ENCODE assay signal across 18 cellular contexts in genomic region chr10:5964736-5965135, GRCh38. TPM values are rescaled to one million over a fixed set of nuclear protein-coding genes. Genes with fewer than 3 reads are reported as not detected.
DNase-seq lines count a peak whose midpoint lies in the region; ATAC-seq, FAIRE-seq and TF ChIP-seq lines count a peak whose summit lies in the region.
"Had no signal": no experiment of that assay in that cellular context is flagged by ENCODE, and none has a peak within 500 bp of the region (broad histone marks: within the 10 kb centered on the region; RNA-seq: fewer than 3 reads in every experiment).

No MANE protein-coding gene starts in this region.

- no peaks in the 10 kb centered on the region for H3K4me1 Mint-ChIP-seq in MCF 10A (ENCODE audit: insufficient read depth, unreplicated experiment)
- peaks cover 0 to 5% (median 1%) of the 10 kb centered on the region in 4 donors for H3K4me1 Mint-ChIP-seq in naive thymus-derived CD8-positive, alpha-beta T cell

- CTCF ChIA-PET in MCF 10A (lab: Yijun Ruan, JAX) (interaction anchor here (0.6 kb wide), 1 partner anchor 145 kb away, joined by 3 read pairs; no protein-coding TSS in a partner anchor), K562 (lab: Yijun Ruan, JAX; ENCODE audit: low intra/inter-chr PET ratio) (no interaction called here)

- H2BK120ac ChIP-seq in neuronal stem cell (ENCODE audit: low read depth, low read length): no peak overlapping the region

- TF ChIP-seq POLR2A in breast epithelium (IDR thresholded peaks at IDR 0.05) (no peak), K562 (conservative IDR thresholded peaks at IDR 0.05) (no peak), testis (IDR thresholded peaks at IDR 0.05) (no peak)

- no peaks in the 10 kb centered on the region for H3K9me3 Mint-ChIP-seq in MCF 10A (ENCODE audit: unreplicated experiment)
- H3K9me3 Mint-ChIP-seq in naive thymus-derived CD8-positive, alpha-beta T cell: no peaks in the 10 kb centered on the region
- H3K9me3 Mint-ChIP-seq: CD8-positive, alpha-beta memory T cell had no signal

- no peak overlapping the region for H2AK5ac ChIP-seq in neuronal stem cell (ENCODE audit: low read depth, low read length)

- no peak overlapping the region for H3K27ac Mint-ChIP-seq in MCF 10A (ENCODE audit: low read depth, unreplicated experiment)
- no peak overlapping the region for H3K27ac Mint-ChIP-seq in naive thymus-derived CD8-positive, alpha-beta T cell
- H3K27ac Mint-ChIP-seq: CD8-positive, alpha-beta memory T cell had no signal

- BruUV-seq in MCF 10A (replicated peaks; lab: Mats Ljungman, UMichigan): no TSS peak
- no TSS peak for BruUV-seq in K562 (replicated peaks; lab: Mats Ljungman, UMichigan)

- POLR2A ChIA-PET in MCF 10A (lab: Yijun Ruan, JAX) (interaction anchor here (0.7 kb wide), 1 partner anchor 12 kb away, joined by 3 read pairs; no protein-coding TSS in a partner anchor), K562 (lab: Yijun Ruan, JAX) (interaction anchor here (0.7 kb wide), 2 partner anchors 12 to 13 kb away, joined by 4 read pairs; partner anchors contain the start of gene IL15RA)
- POLR2A ChIA-PET in naive thymus-derived CD8-positive, alpha-beta T cell (lab: Charles Lee): no interaction called here

- no peak for TF ChIP-seq EP300 in K562 (IDR thresholded peaks at IDR 0.05; ENCODE audit: low read length)

- no peak overlapping the region for H3K14ac ChIP-seq in neuronal stem cell (ENCODE audit: low read length)

- no peak overlapping the region for H2BK12ac ChIP-seq in neuronal stem cell (ENCODE audit: low read length)

- H3K18ac ChIP-seq in neuronal stem cell (ENCODE audit: low read length): peak overlapping the region; percentile 41

- H3K27ac ChIP-seq in breast epithelium: no peak overlapping the region
- no peak overlapping the region for H3K27ac ChIP-seq in K562 (ENCODE audit: extremely low read depth, low read depth, low read length)
- H3K27ac ChIP-seq in neuronal stem cell (replicated peaks; ENCODE audit: low read length): no peak overlapping the region
- no peak overlapping the region for H3K27ac ChIP-seq in testis
- H3K27ac ChIP-seq: 22Rv1, BLaER1 had no signal

- no peak overlapping the region for H2BK15ac ChIP-seq in neuronal stem cell (ENCODE audit: low read length)

- intact Hi-C loops in breast epithelium (cut with DNase I; ENCODE audit: low total_unique reads) (loop anchor here (5.0 kb wide), 1 partner anchor 1448 kb away; the partner anchor contains the start of gene SFMBT2), MCF 10A (cut with micrococcal nuclease) (no loop called here), K562 (cut with micrococcal nuclease) (no loop called here), testis (cut with DNase I; ENCODE audit: low total_unique reads) (no loop called here)

- peaks cover 6% of the 10 kb centered on the region; the same call in 2 of the 3 replicates for H3K79me2 ChIP-seq in K562 (ENCODE audit: control insufficient read depth, insufficient read depth, low read length)

- H3K4me1 ChIP-seq in breast epithelium (no peaks in the 10 kb centered on the region), K562 (replicated peaks in 1 of 2; ENCODE audit: control insufficient read depth in 2 of 2, insufficient read depth in 2 of 2, low read length in 2 of 2) (peaks cover 7 to 21% of the 10 kb centered on the region in 2 experiments; a peak in 4 of 5 replicates), neuronal stem cell (ENCODE audit: control insufficient read depth in 2 of 2, insufficient read depth in 1 of 2, low read depth in 1 of 2, low read length in 2 of 2) (peaks cover 2 to 3% of the 10 kb centered on the region in 2 donors), testis (peaks cover 5% of the 10 kb centered on the region)
- H3K4me1 ChIP-seq: BLaER1 had no signal

- H3K36me3 ChIP-seq in breast epithelium (no peaks in the 10 kb centered on the region), K562 (ENCODE audit: control insufficient read depth, insufficient read depth, low read length) (peaks cover 16% of the 10 kb centered on the region; the same call in 2 of the 3 replicates), neuronal stem cell (replicated peaks in 1 of 2; ENCODE audit: control insufficient read depth in 2 of 2, insufficient read depth in 2 of 2, low read length in 2 of 2) (no peaks in the 10 kb centered on the region), testis (ENCODE audit: low read depth, missing control alignments) (no peaks in the 10 kb centered on the region)

- H3K27me3 ChIP-seq in breast epithelium (no peaks in the 10 kb centered on the region), K562 (ENCODE audit: control insufficient read depth in 2 of 2, insufficient read depth in 2 of 2, low read length in 2 of 2) (no peaks in the 10 kb centered on the region), neuronal stem cell (ENCODE audit: control insufficient read depth in 3 of 3, insufficient read depth in 3 of 3, low read depth in 1 of 3, low read length in 3 of 3) (peaks cover 0 to 23% (median 0%) of the 10 kb centered on the region in 3 experiments), testis (no peaks in the 10 kb centered on the region)
- H3K27me3 ChIP-seq: BLaER1 had no signal

- H3K4me2 ChIP-seq in K562 (ENCODE audit: insufficient read depth, low read length): no peak overlapping the region
- H3K4me2 ChIP-seq in neuronal stem cell (ENCODE audit: insufficient read depth, low read length, poor library complexity, severe bottlenecking): no peak overlapping the region
- H3K4me2 ChIP-seq: BLaER1 had no signal

- TF ChIP-seq RAD21 in K562 (CRISPR knock-in tag; conservative IDR thresholded peaks at IDR 0.05 in 1 of 2, IDR thresholded peaks at IDR 0.05 in 1 of 2): no peak

- ATAC-seq in K562: peak; percentile 13; the same call in 1 of the 3 replicates
- no peak for ATAC-seq in left lobe of liver
- ATAC-seq in naive thymus-derived CD8-positive, alpha-beta T cell: no peak
- no peak for ATAC-seq in esophagus mucosa
- ATAC-seq: Panc1 had no signal

- H2BK5ac ChIP-seq in neuronal stem cell (ENCODE audit: low read length): no peak overlapping the region

- H3K36me3 Mint-ChIP-seq in MCF 10A (ENCODE audit: insufficient read depth, unreplicated experiment): peaks cover 4% of the 10 kb centered on the region
- H3K36me3 Mint-ChIP-seq in naive thymus-derived CD8-positive, alpha-beta T cell: peaks cover 0 to 20% (median 2%) of the 10 kb centered on the region in 3 donors

- no peak overlapping the region for H3K23ac ChIP-seq in neuronal stem cell (ENCODE audit: low read depth, low read length, poor library complexity)

- no peak overlapping the region for H3K4ac ChIP-seq in neuronal stem cell (ENCODE audit: low read length)

- no peaks in the 10 kb centered on the region for H3K79me1 ChIP-seq in neuronal stem cell (ENCODE audit: low read depth, low read length)

- WGBS in K562 (ENCODE audit: insufficient coverage, low coverage, missing lambda C conversion rate): 61% methylated on average over 13 of the region's 13 CpGs
- no CpG with 5 or more reads among the region's 13 CpGs for WGBS in neuronal stem cell (ENCODE audit: extremely low coverage in 2 of 2, insufficient read length in 2 of 2, insufficient replicate concordance in 1 of 2), 2 donors
- 89 to 95% methylated on average over 4 to 13 of the region's 13 CpGs for WGBS in testis, 2 donors

- H2AFZ ChIP-seq in K562 (ENCODE audit: low read depth, low read length) (no peak overlapping the region), neuronal stem cell (ENCODE audit: low read length) (peak overlapping the region; percentile 11)

- in situ Hi-C loops in K562 (cut with MboI): no loop called here

- no peak overlapping the region for H3K4me3 Mint-ChIP-seq in MCF 10A (ENCODE audit: unreplicated experiment)
- H3K4me3 Mint-ChIP-seq in naive thymus-derived CD8-positive, alpha-beta T cell: no peak overlapping the region
- H3K4me3 Mint-ChIP-seq: CD8-positive, alpha-beta memory T cell had no signal

- FAIRE-seq in K562 (lab: Jason Lieb, UNC): no peak

- H3K9me3 ChIP-seq in breast epithelium (no peaks in the 10 kb centered on the region), K562 (replicated peaks; ENCODE audit: control insufficient read depth, insufficient read depth, low read depth, low read length) (no peaks in the 10 kb centered on the region), neuronal stem cell (replicated peaks in 1 of 2; ENCODE audit: control insufficient read depth in 2 of 2, insufficient read depth in 1 of 2, low read depth in 1 of 2, low read length in 2 of 2) (no peaks in the 10 kb centered on the region), testis (no peaks in the 10 kb centered on the region)
- H3K9me3 ChIP-seq: BLaER1 had no signal

- H3K9ac ChIP-seq in K562 (ENCODE audit: insufficient read depth in 1 of 2, low read depth in 2 of 2, low read length in 2 of 2) (peak overlapping the region in 1 of 2 experiments; percentile 72; a peak in 2 of 4 replicates), neuronal stem cell (ENCODE audit: low read depth, low read length, poor library complexity) (no peak overlapping the region)
- H3K9ac ChIP-seq: BLaER1 had no signal

- no peak overlapping the region for H3K4me3 ChIP-seq in breast epithelium
- H3K4me3 ChIP-seq in K562: no peak overlapping the region
- H3K4me3 ChIP-seq in neuronal stem cell (ENCODE audit: low read length in 2 of 2): no peak overlapping the region
- no peak overlapping the region for H3K4me3 ChIP-seq in testis
- H3K4me3 ChIP-seq: BLaER1 had no signal

- peaks cover 10% of the 10 kb centered on the region for H3K9me1 ChIP-seq in K562 (ENCODE audit: control insufficient read depth, insufficient read depth, low read length)

- H4K20me1 ChIP-seq in K562 (replicated peaks; ENCODE audit: control insufficient read depth, insufficient read depth, low read length): no peaks in the 10 kb centered on the region; the same call in 1 of the 2 replicates
- H4K20me1 ChIP-seq: BLaER1 had no signal

- no peak overlapping the region for H4K91ac ChIP-seq in neuronal stem cell (ENCODE audit: low read depth, low read length, poor library complexity)

- no peak overlapping the region for H4K8ac ChIP-seq in neuronal stem cell (ENCODE audit: low read depth, low read length)

- TF ChIP-seq CTCF in breast epithelium (IDR thresholded peaks at IDR 0.05): no peak
- TF ChIP-seq CTCF in MCF 10A (IDR thresholded peaks at IDR 0.05; ENCODE audit: unreplicated experiment): no peak
- TF ChIP-seq CTCF in K562 (IDR thresholded peaks at IDR 0.05 in 2 of 3, conservative IDR thresholded peaks at IDR 0.05 in 1 of 3; ENCODE audit: insufficient read depth in 2 of 3, low read depth in 1 of 3, low read length in 3 of 3): no peak
- no peak for TF ChIP-seq CTCF in testis (IDR thresholded peaks at IDR 0.05)

- no peaks in the 10 kb centered on the region for H3K27me3 Mint-ChIP-seq in MCF 10A (ENCODE audit: insufficient read depth, unreplicated experiment)
- H3K27me3 Mint-ChIP-seq in naive thymus-derived CD8-positive, alpha-beta T cell: no peaks in the 10 kb centered on the region
- H3K27me3 Mint-ChIP-seq: CD8-positive, alpha-beta memory T cell had no signal

- peak; percentile 7 to 38 for DNase-seq in breast epithelium (ENCODE audit: low spot score in 2 of 2)
- no peak for DNase-seq in MCF 10A (ENCODE audit: unreplicated experiment)
- no peak for DNase-seq in K562 (ENCODE audit: extremely low read depth in 1 of 4, low spot score in 3 of 4)
- no peak for DNase-seq in neuronal stem cell (ENCODE audit: low spot score)
- DNase-seq in testis: peak; percentile 11
- DNase-seq in left lobe of liver (ENCODE audit: low spot score): no peak
- DNase-seq in naive thymus-derived CD8-positive, alpha-beta T cell: no peak
- DNase-seq: CD8-positive, alpha-beta memory T cell; DMS 273 treated with DMSO at 0.1 percent for 48 hours; H7; NCI-H1417; NCI-H1930; NCI-H2171; SHP77 had no signal

RNA-seq across cellular contexts. Expression of gene IL15RA, which starts 12.6 kb away (rescaled TPM):
- total RNA-seq in breast epithelium: 10 to 100 TPM; 15.1 to 35.7 (median 25.9) TPM
- total RNA-seq in MCF 10A (2022): 6.0 and 7.9 TPM in 2 replicates
- 12.8 and 14.2 TPM in 2 replicates for total RNA-seq in K562 (2011; cell fraction: chromatin; rRNA removed; ENCODE audit: low replicate concordance)
- total RNA-seq in K562 (2011; cell fraction: nucleolus; rRNA removed): 16.7 and 17.9 TPM in 2 replicates
- total RNA-seq in K562 (2011; cell fraction: nucleoplasm; rRNA removed): 13.9 and 18.0 TPM in 2 replicates
- total RNA-seq in K562 (2014; rRNA removed): 9.8 and 10.1 TPM in 2 replicates
- 4.0 and 4.5 TPM in 2 replicates for total RNA-seq in K562 (2014; rRNA removed; fragmentation: Illumina TruSeq; extraction: Trizol)
- total RNA-seq in K562 (2015; rRNA removed; fragmentation: Illumina TruSeq; extraction: Trizol): 4.7 and 5.2 TPM in 2 replicates
- 9.4 and 11.7 TPM in 2 replicates for total RNA-seq in K562 (2021)
- 8.0 and 18.3 TPM in 2 replicates for polyA plus RNA-seq in K562 (2011; rRNA removed)
- 20.1 and 26.7 TPM in 2 replicates for polyA plus RNA-seq in K562 (2011; cell fraction: cytosol; rRNA removed)
- 12.0 and 12.3 TPM in 2 replicates for polyA plus RNA-seq in K562 (2011; cell fraction: nucleus; rRNA removed)
- polyA plus RNA-seq in K562 (2012): 5.6 and 11.1 TPM in 2 replicates
- 10.6 and 11.2 TPM in 2 replicates for polyA plus RNA-seq in K562 (2014; fragmentation: Illumina TruSeq; extraction: Trizol)
- 1 to 10 TPM; 1.2 to 2.0 TPM for polyA plus RNA-seq in K562 (2014; fragmentation: Nextera tagmentation; extraction: Ambion mirVana)
- polyA plus RNA-seq in K562 (2014; rRNA removed): 8.7 and 9.9 TPM in 2 replicates
- polyA minus RNA-seq in K562 (2011; rRNA and poly(A)+ RNA removed): 4.5 and 4.7 TPM in 2 replicates
- polyA minus RNA-seq in K562 (2011; cell fraction: cytosol; rRNA and poly(A)+ RNA removed): 10.1 and 10.2 TPM in 2 replicates
- polyA minus RNA-seq in K562 (2011; cell fraction: nucleus; rRNA and poly(A)+ RNA removed): 2.9 and 3.1 TPM in 2 replicates
- not detected for polyA plus RNA-seq in neuronal stem cell (2013, experiment 1 of 2)
- polyA plus RNA-seq in neuronal stem cell (2013, experiment 2 of 2): not detected
- total RNA-seq in testis: 10 to 100 TPM; 18.3 to 21.9 TPM
- polyA plus RNA-seq in testis (ENCODE audit: insufficient read depth, low read depth, low replicate concordance): 15.6 TPM
- total RNA-seq in left lobe of liver: 8.4 TPM
- 1 to 10 TPM; 3.6 to 5.4 TPM for total RNA-seq in naive thymus-derived CD8-positive, alpha-beta T cell
- polyA plus RNA-seq in naive thymus-derived CD8-positive, alpha-beta T cell: 1 to 10 TPM; 3.6 to 4.7 (median 3.8) TPM
- 5.2 TPM for total RNA-seq in esophagus mucosa

Comparison
In these comparisons a context has a peak if more than half of its experiments do, and no peak if none do; other contexts are left out.
1. DNase-seq: peak in breast epithelium (2 of 2) and testis (single experiment); none in MCF 10A (single experiment), K562 (0 of 4), neuronal stem cell (single experiment), left lobe of liver (single experiment) and naive thymus-derived CD8-positive, alpha-beta T cell (0 of 10).